8 cellular contexts compared by ENCODE assay signal in genomic region chr11:125164422-125165110, GRCh38. TPM values are rescaled to one million over a fixed set of nuclear protein-coding genes. Genes with fewer than 3 reads are reported as not detected.
DNase-seq lines count a peak whose midpoint lies in the region; ATAC-seq and TF ChIP-seq lines count a peak whose summit lies in the region.

PKNOX2 (plus strand) TSS chr11:125164751; CDS start chr11:125351306, 186,555 bp downstream.

- peaks cover 50% of the 10 kb centered on the region for H3K27me3 Mint-ChIP-seq in CD8-positive, alpha-beta T cell (ENCODE audit: low read depth)
- H3K27me3 Mint-ChIP-seq in neural crest cell (ENCODE audit: low read depth): peaks cover 13% of the 10 kb centered on the region

- peak; percentile 10 to 75 (median 64) for DNase-seq in CD8-positive, alpha-beta T cell
- DNase-seq in HFF-Myc (ENCODE audit: extremely low read depth, low read depth): no peak
- peak; percentile 80 for DNase-seq in NT2/D1 (ENCODE audit: low read depth, low spot score)
- peak; percentile 21 for DNase-seq in activated gamma-delta T cell treated with anti-CD3 and anti-CD28 coated beads, Interleukin-2, amount 50 U/mL, for 16 hours (ENCODE audit: low read depth)
- DNase-seq in foreskin melanocyte: peak; percentile 69
- DNase-seq in neural crest cell (ENCODE audit: low read depth, low spot score): peak; percentile 88
- DNase-seq in stomach: peak; percentile 73
- DNase-seq in AML-193 (lab: John Stamatoyannopoulos, UW): no peak

- peaks cover 18% of the 10 kb centered on the region for H3K4me1 ChIP-seq in CD8-positive, alpha-beta T cell (ENCODE audit: insufficient read depth, low read length)
- H3K4me1 ChIP-seq in NT2/D1 (ENCODE audit: insufficient read depth, insufficient read length): peaks cover 3% of the 10 kb centered on the region
- H3K4me1 ChIP-seq in stomach: peaks cover 38 to 62% (median 51%) of the 10 kb centered on the region in 4 donors

- H3K27me3 ChIP-seq in CD8-positive, alpha-beta T cell (ENCODE audit: insufficient read depth, low read length): peaks cover 22% of the 10 kb centered on the region
- peaks cover 11% of the 10 kb centered on the region for H3K27me3 ChIP-seq in NT2/D1 (ENCODE audit: insufficient read depth, insufficient read length)
- H3K27me3 ChIP-seq in stomach: peaks cover 0 to 40% (median 31%) of the 10 kb centered on the region in 3 donors

- peak within 1 kb of the TSS; percentile 45 for H3K4me3 ChIP-seq in CD8-positive, alpha-beta T cell (ENCODE audit: low read depth, low read length)
- H3K4me3 ChIP-seq in HFF-Myc (replicated peaks; ENCODE audit: low read depth, low read length) (peak within 1 kb of the TSS; percentile 17), NT2/D1 (ENCODE audit: insufficient read length, low read depth) (peak within 1 kb of the TSS; percentile 63), stomach (peak within 1 kb of the TSS; percentile 57 to 81 (median 65))

- no peak for TF ChIP-seq EP300 in stomach (IDR thresholded peaks at IDR 0.05)

- CTCF ChIA-PET in CD8-positive, alpha-beta T cell (lab: Charles Lee): interaction anchor here (1.0 to 1.6 kb wide), 2 partner anchors 9 to 13 kb away, joined by 3 to 6 read pairs; no protein-coding TSS in a partner anchor

- H3K27ac Mint-ChIP-seq in CD8-positive, alpha-beta T cell: no peak within 1 kb of the TSS
- H3K27ac Mint-ChIP-seq in neural crest cell (ENCODE audit: unreplicated experiment): peak within 1 kb of the TSS; percentile 98

- no peaks in the 10 kb centered on the region for H3K9me3 Mint-ChIP-seq in CD8-positive, alpha-beta T cell
- H3K9me3 Mint-ChIP-seq in neural crest cell: no peaks in the 10 kb centered on the region

- H3K9ac ChIP-seq in NT2/D1 (ENCODE audit: insufficient read length, low read depth): peak within 1 kb of the TSS; percentile 91

- ATAC-seq in CD8-positive, alpha-beta T cell: peak; percentile 76

- 0 to 1% (median 0%) methylated on average over 28 to 58 of the region's 58 CpGs for WGBS in stomach, 5 donors

- no peaks in the 10 kb centered on the region for H3K36me3 ChIP-seq in CD8-positive, alpha-beta T cell (ENCODE audit: insufficient read depth, low read length)
- H3K36me3 ChIP-seq in NT2/D1 (ENCODE audit: insufficient read depth, insufficient read length, low read length) (no peaks in the 10 kb centered on the region), stomach (no peaks in the 10 kb centered on the region)

- H3K4me1 Mint-ChIP-seq in CD8-positive, alpha-beta T cell (ENCODE audit: low read depth): peaks cover 25% of the 10 kb centered on the region
- peaks cover 70% of the 10 kb centered on the region for H3K4me1 Mint-ChIP-seq in neural crest cell

- no peak for TF ChIP-seq POLR2A in stomach (IDR thresholded peaks at IDR 0.05)

- peak; percentile 34 for TF ChIP-seq CTCF in CD8-positive, alpha-beta T cell (IDR thresholded peaks at IDR 0.05)
- TF ChIP-seq CTCF in HFF-Myc (IDR thresholded peaks at IDR 0.05; ENCODE audit: low read depth, low read length, missing control alignments): peak; percentile 44
- TF ChIP-seq CTCF in neural crest cell (conservative IDR thresholded peaks at IDR 0.05): peak; percentile 72
- peak in 5 of 7 experiments; percentile 16 to 73 (median 65) for TF ChIP-seq CTCF in stomach (IDR thresholded peaks at IDR 0.05)

- no peaks in the 10 kb centered on the region for H3K9me3 ChIP-seq in CD8-positive, alpha-beta T cell (ENCODE audit: low read length)
- no peaks in the 10 kb centered on the region for H3K9me3 ChIP-seq in NT2/D1 (ENCODE audit: insufficient read depth, low read length)
- no peaks in the 10 kb centered on the region for H3K9me3 ChIP-seq in stomach

- H3K27ac ChIP-seq in CD8-positive, alpha-beta T cell (ENCODE audit: low read depth, low read length): no peak within 1 kb of the TSS
- peak within 1 kb of the TSS; percentile 74 to 92 (median 80) for H3K27ac ChIP-seq in stomach

- POLR2A ChIA-PET in CD8-positive, alpha-beta T cell (lab: Charles Lee): no interaction called here

- H3K4me3 Mint-ChIP-seq in CD8-positive, alpha-beta T cell: peak within 1 kb of the TSS; percentile 94
- H3K4me3 Mint-ChIP-seq in neural crest cell: peak within 1 kb of the TSS; percentile 98

- no peaks in the 10 kb centered on the region for H3K36me3 Mint-ChIP-seq in CD8-positive, alpha-beta T cell
- no peaks in the 10 kb centered on the region for H3K36me3 Mint-ChIP-seq in neural crest cell (ENCODE audit: low read depth)

- intact Hi-C loops in CD8-positive, alpha-beta T cell (cut with DNase I, micrococcal nuclease): no loop called here
- intact Hi-C loops in stomach (cut with DNase I; ENCODE audit: low total_unique reads): loop anchor here (5.0 kb wide), 1 partner anchor 183 kb away; no protein-coding TSS in a partner anchor

RNA-seq across cellular contexts. Expression of gene PKNOX2, which starts in this region (rescaled TPM):
- total RNA-seq in CD8-positive, alpha-beta T cell: not detected
- total RNA-seq in neural crest cell (21.5 and 23.5 TPM in 2 replicates), stomach (1 to 10 TPM in 4 of 5 donors, not detected in 1; 1.3 to 4.9 (median 2.8) TPM)
- polyA plus RNA-seq in stomach: 1 to 10 TPM in 2 of 3 donors, under 1 TPM in 1; 0.83 to 4.3 (median 2.1) TPM

Comparison
In these comparisons a context has a peak if more than half of its experiments do, and no peak if none do; other contexts are left out.
1. Peak in DNase-seq, ATAC-seq and H3K4me3 ChIP-seq in CD8-positive, alpha-beta T cell; RNA of the gene not detected or under 1 TPM.
2. DNase-seq: peak in NT2/D1 (single experiment), activated gamma-delta T cell treated with anti-CD3 and anti-CD28 coated beads, Interleukin-2, amount 50 U/mL, for 16 hours (single experiment), foreskin melanocyte (single experiment), neural crest cell (single experiment) and stomach (single experiment); none in HFF-Myc (single experiment) and AML-193 (0 of 2).
3. Peak in every context shown above with its lines, with median percentiles within 50 percentile points of each other: H3K4me3 ChIP-seq and CTCF ChIP-seq.